In genomic region chr12:91841786-91842185, GRCh38 we compare ENCODE assay signal across 19 cellular contexts.
"Had no signal": no experiment of that assay in that cellular context is flagged by ENCODE, and none has a peak within 500 bp of the region (broad histone marks: within the 10 kb centered on the region; RNA-seq: fewer than 3 reads in every experiment).

No MANE protein-coding gene starts in this region.

- H3K4me1 Mint-ChIP-seq: naive B cell, nephron progenitor cell, neural progenitor cell had no signal

- H3K36me3 Mint-ChIP-seq: neural progenitor cell had no signal

- DNase-seq: islet precursor cell; left ventricle myocardium inferior; naive B cell; natural killer cell; nephron progenitor cell; occipital lobe; psoas muscle; right lobe of liver; stimulated activated CD4-positive, alpha-beta T cell treated with anti-CD3 and anti-CD28 coated beads, Interleukin-1b, Interleukin-23, amount 100 ng/mL, for 48 hours; stimulated activated CD4-positive, alpha-beta T cell treated with anti-CD3 and anti-CD28 coated beads, Interleukin-2, amount 100 ng/mL, for 48 hours; stimulated activated CD4-positive, alpha-beta T cell treated with anti-CD3 and anti-CD28 coated beads, Interleukin-4, amount 100 ng/mL, for 4 hours; stimulated activated CD8-positive, alpha-beta memory T cell treated with anti-CD3 and anti-CD28 coated beads, Interleukin-4, amount 100 ng/mL, for 48 hours; stimulated activated naive B cell treated with anti-CD40 and anti-IgM and Interleukin-4, amounts not matched to agents 10 μg/mL and 1 μg/mL and 100 μg/mL, for 72 hours; substantia nigra; uterus had no signal

- H3K27ac Mint-ChIP-seq: mesothelial cell of epicardium; natural killer cell; nephron progenitor cell; neural progenitor cell; stimulated activated naive B cell treated with anti-CD40 and anti-IgM and Interleukin-4, amounts not matched to agents 10 μg/mL and 1 μg/mL and 100 μg/mL, for 72 hours; stimulated activated naive CD8-positive, alpha-beta T cell treated with anti-CD3 and anti-CD28 coated beads, Interleukin-15, Interleukin-2, amounts not matched to agents 100 ng/mL and 50 ng/mL, for 24 hours; type B pancreatic cell had no signal

- H3K4me3 Mint-ChIP-seq: mesothelial cell of epicardium; naive B cell; natural killer cell; nephron progenitor cell; neural progenitor cell; stimulated activated naive B cell treated with anti-CD40 and anti-IgM and Interleukin-4, amounts not matched to agents 10 μg/mL and 1 μg/mL and 100 μg/mL, for 72 hours; stimulated activated naive CD8-positive, alpha-beta T cell treated with anti-CD3 and anti-CD28 coated beads, Interleukin-15, Interleukin-2, amounts not matched to agents 100 ng/mL and 50 ng/mL, for 24 hours; type B pancreatic cell had no signal

- ATAC-seq: natural killer cell; psoas muscle; right lobe of liver; stimulated activated naive B cell treated with anti-CD40 and anti-IgM and Interleukin-4, amounts not matched to agents 10 μg/mL and 1 μg/mL and 100 μg/mL, for 72 hours had no signal

- H3K27me3 Mint-ChIP-seq: naive B cell; stimulated activated naive B cell treated with anti-CD40 and anti-IgM and Interleukin-4, amounts not matched to agents 10 μg/mL and 1 μg/mL and 100 μg/mL, for 72 hours; stimulated activated naive CD8-positive, alpha-beta T cell treated with anti-CD3 and anti-CD28 coated beads, Interleukin-15, Interleukin-2, amounts not matched to agents 100 ng/mL and 50 ng/mL, for 24 hours; type B pancreatic cell had no signal
